9 cellular contexts compared by ENCODE assay signal in genomic region chr19:43527860-43528622, GRCh38. TPM values are rescaled to one million over a fixed set of nuclear protein-coding genes. Genes with fewer than 3 reads are reported as not detected.
DNase-seq lines count a peak whose midpoint lies in the region; ATAC-seq, FAIRE-seq and TF ChIP-seq lines count a peak whose summit lies in the region.
"Had no signal": no experiment of that assay in that cellular context is flagged by ENCODE, and none has a peak within 500 bp of the region (broad histone marks: within the 10 kb centered on the region; RNA-seq: fewer than 3 reads in every experiment).

No MANE protein-coding gene starts in this region.

- peak; percentile 26 for ATAC-seq in omental fat pad (ENCODE audit: low FRiP score)

- no peak overlapping the region for H2AFZ ChIP-seq in mammary epithelial cell (ENCODE audit: low read depth, low read length)

- H3K36me3 ChIP-seq in mammary epithelial cell (ENCODE audit: insufficient read depth, low read length): no peaks in the 10 kb centered on the region

- in situ Hi-C loops in mammary epithelial cell (cut with MboI; ENCODE audit: low sequenced_read_pairs in 2 of 2): no loop called here

- FAIRE-seq in frontal cortex (lab: Jason Lieb, UNC): no peak
- FAIRE-seq: H1 had no signal

- H4K20me1 ChIP-seq in mammary epithelial cell (ENCODE audit: insufficient read depth, low read length): no peaks in the 10 kb centered on the region

- no peak overlapping the region for H3K9ac ChIP-seq in mammary epithelial cell (ENCODE audit: insufficient read depth, low read length)

- CTCF ChIA-PET in mammary epithelial cell (lab: Charles Lee; ENCODE audit: low non-redundant PET): interaction anchor here (0.5 to 0.7 kb wide), 3 partner anchors 27 to 170 kb away, joined by 3 to 22 read pairs (median 3); no protein-coding TSS in a partner anchor

- H3K4me1 ChIP-seq in mammary epithelial cell (ENCODE audit: insufficient read depth, low read length): peaks cover 40% of the 10 kb centered on the region

- WGBS in mammary epithelial cell (ENCODE audit: low coverage, missing lambda C conversion rate): 6% methylated on average over 9 of the region's 13 CpGs

- peak; percentile 70 for DNase-seq in DMS153 (lab: John Stamatoyannopoulos, UW)
- peak; percentile 67 for DNase-seq in NCI-H2029 (lab: John Stamatoyannopoulos, UW)
- peak; percentile 39 for DNase-seq in mammary epithelial cell
- DNase-seq in omental fat pad (ENCODE audit: low spot score): peak; percentile 35
- no peak for DNase-seq in frontal cortex (ENCODE audit: low spot score in 2 of 2)
- no peak for DNase-seq in activated effector memory CD4-positive, alpha-beta T cell treated with anti-CD3 and anti-CD28 coated beads, Interleukin-2, amount 50 U/mL, for 16 hours
- DNase-seq in RPMI8226: no peak
- no peak for DNase-seq in islet precursor cell

- BruUV-seq in mammary epithelial cell (replicated peaks; lab: Mats Ljungman, UMichigan): no TSS peak

- H3K9me3 ChIP-seq in mammary epithelial cell (replicated peaks; ENCODE audit: insufficient read depth, low read length): no peaks in the 10 kb centered on the region

- intact Hi-C loops in mammary epithelial cell (cut with micrococcal nuclease): loop anchor here (2.0 to 10.0 kb wide), 2 partner anchors 125 to 257 kb away; partner anchors contain the start of gene KCNN4

- H3K27ac ChIP-seq in mammary epithelial cell (ENCODE audit: insufficient read depth, low read depth, low read length): peak overlapping the region; percentile 71

- no peak overlapping the region for H3K4me2 ChIP-seq in mammary epithelial cell (ENCODE audit: insufficient read depth, low read depth, low read length)

- dilution Hi-C loops in mammary epithelial cell (cut with HindIII; ENCODE audit: low sequenced_read_pairs): loop anchor here (5.0 kb wide), 1 partner anchor 81 kb away; no protein-coding TSS in a partner anchor

- H3K79me2 ChIP-seq in mammary epithelial cell (ENCODE audit: insufficient read depth, low read length): peaks cover 40% of the 10 kb centered on the region

- no peak for TF ChIP-seq CTCF in mammary epithelial cell (conservative IDR thresholded peaks at IDR 0.05 in 1 of 2, IDR thresholded peaks at IDR 0.05 in 1 of 2; ENCODE audit: extremely low read depth in 1 of 2, insufficient read depth in 1 of 2, low read depth in 1 of 2, low read length in 2 of 2)
- TF ChIP-seq CTCF in omental fat pad (IDR thresholded peaks at IDR 0.05): no peak

- H3K27me3 ChIP-seq in mammary epithelial cell (ENCODE audit: insufficient read depth, low read length): no peaks in the 10 kb centered on the region

- H3K4me3 ChIP-seq in mammary epithelial cell (replicated peaks in 1 of 3; ENCODE audit: insufficient read depth in 1 of 3, low read depth in 2 of 3, low read length in 3 of 3): no peak overlapping the region

RNA-seq across cellular contexts. Expression of gene ETHE1, which starts 1.0 kb away (rescaled TPM):
- 100 to 1,000 TPM; 114 to 122 TPM for total RNA-seq in mammary epithelial cell
- 176 TPM for polyA plus RNA-seq in mammary epithelial cell
- polyA minus RNA-seq in mammary epithelial cell: 122 TPM
- 10 to 100 TPM; 32.4 to 52.3 (median 41.3) TPM for total RNA-seq in omental fat pad
- total RNA-seq in frontal cortex: 19.2 TPM

RNA-seq across cellular contexts. Expression of gene ZNF575, which starts 4.9 kb away (rescaled TPM):
- 1 to 10 TPM in 1 of 2 donors, under 1 TPM in 1; 0.17 to 2.1 TPM for total RNA-seq in mammary epithelial cell
- polyA plus RNA-seq in mammary epithelial cell: 0.17 TPM
- polyA minus RNA-seq in mammary epithelial cell: not detected
- under 1 TPM in 1 of 4 donors, not detected in 3; 0.47 TPM for total RNA-seq in omental fat pad
- 0.82 TPM for total RNA-seq in frontal cortex
- total RNA-seq: H1 had no signal

RNA-seq across cellular contexts. Expression of gene PHLDB3, which starts 23.5 kb away (rescaled TPM):
- total RNA-seq in mammary epithelial cell (10 to 100 TPM; 16.2 to 23.8 TPM), omental fat pad (1 to 10 TPM; 2.0 to 8.7 (median 3.9) TPM), frontal cortex (1.2 TPM)
- 8.0 TPM for polyA plus RNA-seq in mammary epithelial cell
- 20.2 TPM for polyA minus RNA-seq in mammary epithelial cell

RNA-seq across cellular contexts. Expression of gene XRCC1, which starts 47.3 kb away (rescaled TPM):
- total RNA-seq in mammary epithelial cell: 10 to 100 TPM; 11.0 to 25.3 TPM
- polyA plus RNA-seq in mammary epithelial cell: 18.8 TPM
- 30.6 TPM for polyA minus RNA-seq in mammary epithelial cell
- total RNA-seq in omental fat pad: 10 to 100 TPM; 13.0 to 24.1 (median 15.8) TPM
- total RNA-seq in frontal cortex: 13.9 TPM

RNA-seq across cellular contexts. Expression of gene PINLYP, which starts 47.6 kb away (rescaled TPM):
- total RNA-seq in mammary epithelial cell: under 1 TPM; 0.21 to 0.83 TPM
- polyA plus RNA-seq in mammary epithelial cell: 3.5 TPM
- polyA minus RNA-seq in mammary epithelial cell: not detected
- 10 to 100 TPM in 2 of 4 donors, 1 to 10 TPM in 2; 3.8 to 18.4 (median 8.6) TPM for total RNA-seq in omental fat pad
- 6.9 TPM for total RNA-seq in frontal cortex

Comparison
In these comparisons a context has a peak if more than half of its experiments do, and no peak if none do; other contexts are left out.
1. DNase-seq: peak in DMS153 (single experiment), NCI-H2029 (single experiment), mammary epithelial cell (single experiment) and omental fat pad (single experiment); none in frontal cortex (0 of 2), activated effector memory CD4-positive, alpha-beta T cell treated with anti-CD3 and anti-CD28 coated beads, Interleukin-2, amount 50 U/mL, for 16 hours (single experiment), RPMI8226 (single experiment) and islet precursor cell (single experiment).